ENCODE assay signal across 26 cellular contexts in the genomic region with DNA sequence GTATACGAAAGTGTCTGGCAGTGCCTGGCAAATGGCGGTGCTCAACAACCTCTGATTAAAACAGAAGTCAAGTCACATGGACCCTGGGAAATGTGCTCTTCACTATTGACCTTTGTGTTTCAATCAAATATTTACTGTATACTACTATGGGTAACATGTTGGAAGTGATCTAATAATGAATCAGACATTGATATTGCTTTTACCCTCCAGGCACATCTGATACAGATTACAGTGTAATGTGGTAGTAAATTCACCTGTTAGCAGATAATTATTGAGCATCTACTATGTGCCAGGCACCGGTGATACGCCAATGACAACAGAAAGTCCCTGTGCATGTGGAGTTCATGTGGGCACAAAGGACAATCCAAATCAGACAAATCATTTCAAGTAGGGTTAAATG.
"Had no signal": no experiment of that assay in that cellular context is flagged by ENCODE, and none has a peak within 500 bp of the region (broad histone marks: within the 10 kb centered on the region; RNA-seq: fewer than 3 reads in every experiment).

No MANE protein-coding gene starts in this region.

- H3K27ac ChIP-seq: ascending aorta, KMS-11, PC-9, SJCRH30, SK-N-MC had no signal

- H3K36me3 ChIP-seq: ascending aorta, SJCRH30 had no signal

- ATAC-seq: activated CD4-positive, alpha-beta T cell treated with anti-CD3 and anti-CD28 coated beads for 36 hours; activated CD4-positive, CD25-positive, alpha-beta regulatory T cell treated with anti-CD3 and anti-CD28 coated beads, Interleukin-2, amount 50 U/mL, for 24 hours; activated CD8-positive, alpha-beta T cell treated with anti-CD3 and anti-CD28 coated beads, Interleukin-2, amount 10 ng/mL, durations not matched to agents 7 days and 5 days; WTC11 had no signal

- DNase-seq: activated CD4-positive, alpha-beta T cell treated with anti-CD3 and anti-CD28 coated beads for 36 hours; activated CD4-positive, alpha-beta T cell treated with anti-CD3 and anti-CD28 coated beads, Interleukin-2, amount 10 ng/mL, durations not matched to agents 7 days and 5 days; activated CD4-positive, alpha-beta T cell treated with anti-CD3 and anti-CD28 coated beads, Interleukin-2, amount 50 U/mL, for 48 hours; activated CD8-positive, alpha-beta T cell treated with anti-CD3 and anti-CD28 coated beads, Interleukin-2, amount 10 ng/mL, durations not matched to agents 7 days and 5 days; activated gamma-delta T cell; activated naive CD4-positive, alpha-beta T cell treated with Interleukin-2 at 50 U/mL for 16 hours; activated naive CD8-positive, alpha-beta T cell treated with anti-CD3 and anti-CD28 coated beads, Interleukin-2, amount 10 ng/mL, durations not matched to agents 7 days and 5 days; activated T-cell treated with anti-CD3 and anti-CD28 coated beads, Interleukin-2, amount 50 U/mL, for 24 hours; amygdala; NCI-H1105; NCI-H1417 treated with DMSO at 0.1 percent for 48 hours; NCI-H187 treated with DMSO at 0.1 percent for 48 hours; NCI-H2081 treated with DMSO at 0.1 percent for 48 hours; NCI-H226; NCI-H524 treated with DMSO at 0.1 percent for 48 hours; NCI-H748 treated with DMSO at 0.1 percent for 48 hours; NK-92 treated with Interleukin-12 subunit alpha and Interleukin-12 subunit beta, amount 100 ng/mL, for 24 hours; SHP77; SJCRH30; T1000 had no signal

- H3K27me3 ChIP-seq: ascending aorta, SJCRH30 had no signal

- H3K4me1 ChIP-seq: ascending aorta, SJCRH30 had no signal

- H3K9me3 ChIP-seq: ascending aorta, SJCRH30 had no signal

- H3K4me3 ChIP-seq: ascending aorta, PC-9, SJCRH30, SK-N-MC had no signal
